In the genomic region with DNA sequence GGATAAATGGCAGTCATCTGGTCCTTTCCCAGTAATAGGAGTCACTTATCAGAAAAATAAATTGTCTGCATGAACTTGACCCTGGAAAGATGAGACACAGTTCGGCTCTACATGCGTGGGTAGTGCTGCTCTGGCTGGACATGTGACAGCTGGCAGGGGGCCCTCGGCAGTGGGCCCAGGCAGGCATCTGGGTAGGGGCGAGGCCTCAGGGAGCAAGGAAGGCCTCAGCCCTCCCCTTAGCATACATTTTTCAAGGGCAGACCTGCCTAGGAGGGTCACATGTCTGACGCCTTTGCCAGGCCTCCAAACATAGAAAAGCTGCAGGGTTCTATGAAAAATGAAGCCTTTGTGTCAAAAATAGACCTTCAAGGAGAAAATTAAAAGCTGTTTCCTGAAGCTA, we compare ENCODE assay signal across 11 cellular contexts. TPM values are rescaled to one million over a fixed set of nuclear protein-coding genes. Genes with fewer than 3 reads are reported as not detected.
DNase-seq lines count a peak whose midpoint lies in the region; ATAC-seq, FAIRE-seq and TF ChIP-seq lines count a peak whose summit lies in the region.
"Had no signal": no experiment of that assay in that cellular context is flagged by ENCODE, and none has a peak within 500 bp of the region (broad histone marks: within the 10 kb centered on the region; RNA-seq: fewer than 3 reads in every experiment).

No MANE protein-coding gene starts in this region.

- no peak for TF ChIP-seq CTCF in HepG2 (CRISPR knock-in tag; IDR thresholded peaks at IDR 0.05)
- no peak for TF ChIP-seq CTCF in testis (IDR thresholded peaks at IDR 0.05)
- TF ChIP-seq CTCF in endodermal cell (conservative IDR thresholded peaks at IDR 0.05), result no peak

- in situ Hi-C loops in HepG2 (cut with HindIII; ENCODE audit: extremely low pct_ligation_motif_present, low pct_unique_long_range_greater_than_20kb), result no loop called here

- peaks cover 5% of the 10 kb centered on the region for H3K4me1 Mint-ChIP-seq in endodermal cell
- H3K4me1 Mint-ChIP-seq in activated naive CD4-positive, alpha-beta T cell treated with anti-CD3 and anti-CD28 coated beads for 36 hours (ENCODE audit: low read depth), result no peaks in the 10 kb centered on the region
- H3K4me1 Mint-ChIP-seq: natural killer cell had no signal

- H3K36me3 ChIP-seq in HepG2 (replicated peaks in 1 of 2; ENCODE audit: control insufficient read depth in 1 of 2, insufficient read depth in 2 of 2, low read length in 2 of 2) (no peaks in the 10 kb centered on the region), testis (ENCODE audit: low read depth, missing control alignments) (no peaks in the 10 kb centered on the region), endodermal cell (ENCODE audit: control insufficient read depth, insufficient read depth, low read length) (no peaks in the 10 kb centered on the region)

- POLR2A ChIA-PET in HepG2 (lab: Yijun Ruan, JAX), result interaction anchor here (1.5 to 2.1 kb wide), 2 partner anchors 16 to 52 kb away, joined by 3 to 5 read pairs; no protein-coding TSS in a partner anchor

- TF ChIP-seq EP300 in HepG2 (IDR thresholded peaks at IDR 0.05; ENCODE audit: low read depth in 2 of 2, low read length in 2 of 2) (no peak), HepG2 (CRISPR knock-in tag; IDR thresholded peaks at IDR 0.05; ENCODE audit: borderline replicate concordance) (no peak)

- H3K9me3 ChIP-seq in HepG2 (ENCODE audit: low read length) (no peaks in the 10 kb centered on the region), testis (no peaks in the 10 kb centered on the region), endodermal cell (ENCODE audit: control insufficient read depth, low read length) (no peaks in the 10 kb centered on the region)

- H3K4me3 Mint-ChIP-seq in endodermal cell, result no peak overlapping the region
- H3K4me3 Mint-ChIP-seq in activated naive CD4-positive, alpha-beta T cell treated with anti-CD3 and anti-CD28 coated beads for 36 hours, result no peak overlapping the region
- H3K4me3 Mint-ChIP-seq: natural killer cell had no signal

- H3K4me1 ChIP-seq in HepG2 (ENCODE audit: insufficient read depth, low read length) (peaks cover 45% of the 10 kb centered on the region), testis (peaks cover 18% of the 10 kb centered on the region), endodermal cell (ENCODE audit: control insufficient read depth, insufficient read depth, low read length) (no peaks in the 10 kb centered on the region)

- WGBS in HepG2 (ENCODE audit: low lambda C conversion rate), result 2% methylated on average over 5 of the region's 5 CpGs
- 17 to 21% methylated on average over 4 to 5 of the region's 5 CpGs for WGBS in testis, 2 donors
- WGBS in endodermal cell (ENCODE audit: insufficient coverage in 1 of 2, insufficient read length in 1 of 2), 2 experiments, result 85 to 94% methylated on average over 2 to 5 of the region's 5 CpGs

- DNase-seq in NCI-H2029 (lab: John Stamatoyannopoulos, UW) (peak; percentile 81), cerebellar cortex (ENCODE audit: low spot score) (peak; percentile 59), HepG2 (ENCODE audit: low spot score) (no peak), testis (peak; percentile 90), endodermal cell (no peak)
- no peak for DNase-seq in activated CD4-positive, alpha-beta T cell treated with anti-CD3 and anti-CD28 coated beads, Interleukin-2, amount 50 U/mL, for 1 hour
- DNase-seq in activated naive CD4-positive, alpha-beta T cell treated with anti-CD3 and anti-CD28 coated beads for 36 hours, result no peak
- DNase-seq: natural killer cell had no signal

- H4K20me1 ChIP-seq in HepG2 (ENCODE audit: insufficient read depth, low read length), result no peaks in the 10 kb centered on the region

- intact Hi-C loops in HepG2 (cut with micrococcal nuclease; ENCODE audit: unreplicated experiment), result loop anchor here (5.0 kb wide), 1 partner anchor 33 kb away; no protein-coding TSS in a partner anchor
- intact Hi-C loops in testis (cut with DNase I; ENCODE audit: low total_unique reads), result no loop called here
- intact Hi-C loops in activated naive CD4-positive, alpha-beta T cell treated with anti-CD3 and anti-CD28 coated beads for 36 hours (cut with micrococcal nuclease), result no loop called here

- H3K27ac Mint-ChIP-seq in endodermal cell, result no peak overlapping the region
- no peak overlapping the region for H3K27ac Mint-ChIP-seq in activated naive CD4-positive, alpha-beta T cell treated with anti-CD3 and anti-CD28 coated beads for 36 hours
- H3K27ac Mint-ChIP-seq: natural killer cell had no signal

- peak overlapping the region in 2 of 3 experiments; percentile 21 to 22; a peak in 4 of 6 replicates for H3K4me3 ChIP-seq in HepG2 (replicated peaks in 1 of 3; ENCODE audit: insufficient read depth in 1 of 3, low read depth in 2 of 3, low read length in 3 of 3)
- no peak overlapping the region for H3K4me3 ChIP-seq in testis
- H3K4me3 ChIP-seq in endodermal cell (ENCODE audit: low read length), result no peak overlapping the region
- H3K4me3 ChIP-seq: SK-N-MC had no signal

- H3K4me2 ChIP-seq in HepG2 (ENCODE audit: low read depth, low read length), result peak overlapping the region; percentile 73

- H2AFZ ChIP-seq in HepG2 (ENCODE audit: low read length), result peak overlapping the region; percentile 97

- H3K27ac ChIP-seq in HepG2 (ENCODE audit: extremely low read length, insufficient read depth, low read length) (no peak overlapping the region), testis (peak overlapping the region; percentile 72 to 78), endodermal cell (ENCODE audit: low read depth, low read length) (no peak overlapping the region)
- H3K27ac ChIP-seq: SK-N-MC had no signal

- H3K9ac ChIP-seq in HepG2 (ENCODE audit: insufficient read depth, low read depth, low read length) (peak overlapping the region; percentile 42; the same call in 1 of the 2 replicates), endodermal cell (ENCODE audit: extremely low read depth, low read length, poor library complexity, severe bottlenecking) (no peak overlapping the region)

- CTCF ChIA-PET in HepG2 (lab: Yijun Ruan, JAX; ENCODE audit: low intra/inter-chr PET ratio, low total read pairs), result no interaction called here
- CTCF ChIA-PET in activated naive CD4-positive, alpha-beta T cell treated with anti-CD3 and anti-CD28 coated beads for 36 hours (lab: Charles Lee), result no interaction called here

- no peaks in the 10 kb centered on the region for H3K36me3 Mint-ChIP-seq in endodermal cell (ENCODE audit: low read depth)
- no peaks in the 10 kb centered on the region for H3K36me3 Mint-ChIP-seq in activated naive CD4-positive, alpha-beta T cell treated with anti-CD3 and anti-CD28 coated beads for 36 hours (ENCODE audit: low read depth)
- H3K36me3 Mint-ChIP-seq: natural killer cell had no signal

- ATAC-seq in HepG2, result peak; percentile 74
- ATAC-seq in GM18498 (IDR thresholded peaks at IDR 0.05; ENCODE audit: unreplicated experiment), result no peak
- ATAC-seq: natural killer cell had no signal

- no peak for TF ChIP-seq POLR2A in HepG2 (IDR thresholded peaks at IDR 0.05; ENCODE audit: insufficient read depth in 1 of 2, low read depth in 2 of 2, low read length in 2 of 2)
- no peak for TF ChIP-seq POLR2A in testis (IDR thresholded peaks at IDR 0.05)

- TF ChIP-seq RAD21 in HepG2 (CRISPR knock-in tag; IDR thresholded peaks at IDR 0.05), result no peak

- BruUV-seq in HepG2 (replicated peaks; lab: Mats Ljungman, UMichigan), result no TSS peak

- no peaks in the 10 kb centered on the region for H3K9me3 Mint-ChIP-seq in endodermal cell
- no peaks in the 10 kb centered on the region for H3K9me3 Mint-ChIP-seq in activated naive CD4-positive, alpha-beta T cell treated with anti-CD3 and anti-CD28 coated beads for 36 hours
- H3K9me3 Mint-ChIP-seq: natural killer cell had no signal

- no peaks in the 10 kb centered on the region; a peak in 1 of 5 replicates for H3K27me3 ChIP-seq in HepG2 (ENCODE audit: control insufficient read depth in 1 of 2, insufficient read depth in 2 of 2, low read length in 2 of 2)
- H3K27me3 ChIP-seq in testis, result no peaks in the 10 kb centered on the region
- no peaks in the 10 kb centered on the region for H3K27me3 ChIP-seq in endodermal cell (ENCODE audit: control insufficient read depth, insufficient read depth, low read length, poor library complexity, severe bottlenecking)

- no peaks in the 10 kb centered on the region for H3K79me2 ChIP-seq in HepG2 (ENCODE audit: insufficient read depth, low read length)

- no peak for FAIRE-seq in HepG2 (lab: Jason Lieb, UNC)
- FAIRE-seq: bronchial epithelial cell had no signal

- H3K27me3 Mint-ChIP-seq in endodermal cell (ENCODE audit: insufficient read depth), result no peaks in the 10 kb centered on the region
- no peaks in the 10 kb centered on the region for H3K27me3 Mint-ChIP-seq in activated naive CD4-positive, alpha-beta T cell treated with anti-CD3 and anti-CD28 coated beads for 36 hours (ENCODE audit: low read depth)

RNA-seq across cellular contexts. Expression of a gene that starts 12.8 kb away (rescaled TPM):
- 66.6 and 90.8 TPM in 2 replicates for total RNA-seq in HepG2 (2016; rRNA removed; fragmentation: Illumina TruSeq; extraction: Trizol)
- 20.3 and 22.0 TPM in 2 replicates for total RNA-seq in HepG2 (2016; cell fraction: cytosol; rRNA removed; fragmentation: Illumina TruSeq; extraction: Trizol; ENCODE audit: low read depth)
- total RNA-seq in HepG2 (2016; cell fraction: insoluble cytoplasmic fraction; rRNA removed; fragmentation: Illumina TruSeq; extraction: Trizol), result 66.5 and 79.2 TPM in 2 replicates
- total RNA-seq in HepG2 (2016; cell fraction: membrane; rRNA removed; fragmentation: Illumina TruSeq; extraction: Trizol), result 93.9 and 107 TPM in 2 replicates
- total RNA-seq in HepG2 (2016; cell fraction: nucleus; rRNA removed; fragmentation: Illumina TruSeq; extraction: Trizol), result 37.4 and 39.5 TPM in 2 replicates
- polyA plus RNA-seq in HepG2 (2011; rRNA removed), result 45.5 and 50.6 TPM in 2 replicates
- 39.2 and 46.8 TPM in 2 replicates for polyA plus RNA-seq in HepG2 (2011; cell fraction: cytosol; rRNA removed)
- polyA plus RNA-seq in HepG2 (2011; cell fraction: nucleus; rRNA removed), result 18.1 and 22.0 TPM in 2 replicates
- polyA plus RNA-seq in HepG2 (2012), result 76.7 and 76.9 TPM in 2 replicates
- polyA plus RNA-seq in HepG2 (2016; cell fraction: cytosol; fragmentation: Illumina TruSeq; extraction: Trizol; ENCODE audit: low read depth), result 23.8 and 24.6 TPM in 2 replicates
- 79.1 and 86.9 TPM in 2 replicates for polyA plus RNA-seq in HepG2 (2016; cell fraction: insoluble cytoplasmic fraction; fragmentation: Illumina TruSeq; extraction: Trizol; ENCODE audit: low read depth)
- 82.0 and 93.2 TPM in 2 replicates for polyA plus RNA-seq in HepG2 (2016; cell fraction: membrane; fragmentation: Illumina TruSeq; extraction: Trizol; ENCODE audit: low read depth)
- 42.3 and 46.6 TPM in 2 replicates for polyA plus RNA-seq in HepG2 (2016; cell fraction: nucleus; fragmentation: Illumina TruSeq; extraction: Trizol; ENCODE audit: insufficient read depth, low read depth)
- polyA minus RNA-seq in HepG2 (2011; rRNA and poly(A)+ RNA removed; ENCODE audit: low replicate concordance), result 122 and 124 TPM in 2 replicates
- polyA minus RNA-seq in HepG2 (2011; cell fraction: cytosol; rRNA and poly(A)+ RNA removed), result 45.1 and 48.4 TPM in 2 replicates
- polyA minus RNA-seq in HepG2 (2011; cell fraction: nucleus; rRNA and poly(A)+ RNA removed), result 27.2 and 30.5 TPM in 2 replicates
- total RNA-seq in testis, result 10 to 100 TPM; 82.4 to 91.2 TPM
- polyA plus RNA-seq in testis (ENCODE audit: insufficient read depth, low read depth, low replicate concordance), result 101 TPM
- total RNA-seq in endodermal cell, result 10 to 100 TPM; 73.0 to 90.5 TPM
- polyA plus RNA-seq in endodermal cell (2013, experiment 1 of 2), result 38.0 TPM
- polyA plus RNA-seq in endodermal cell (2013, experiment 2 of 2), result 36.6 TPM
- 10 to 100 TPM; 51.4 to 53.3 TPM for total RNA-seq in activated naive CD4-positive, alpha-beta T cell treated with anti-CD3 and anti-CD28 coated beads for 36 hours

RNA-seq across cellular contexts. Expression of a gene that starts 47.9 kb away (rescaled TPM):
- total RNA-seq in HepG2 (2016; rRNA removed; fragmentation: Illumina TruSeq; extraction: Trizol), result 291 and 370 TPM in 2 replicates
- 161 and 169 TPM in 2 replicates for total RNA-seq in HepG2 (2016; cell fraction: cytosol; rRNA removed; fragmentation: Illumina TruSeq; extraction: Trizol; ENCODE audit: low read depth)
- 295 and 368 TPM in 2 replicates for total RNA-seq in HepG2 (2016; cell fraction: insoluble cytoplasmic fraction; rRNA removed; fragmentation: Illumina TruSeq; extraction: Trizol)
- total RNA-seq in HepG2 (2016; cell fraction: membrane; rRNA removed; fragmentation: Illumina TruSeq; extraction: Trizol), result 135 and 139 TPM in 2 replicates
- 91.8 and 101 TPM in 2 replicates for total RNA-seq in HepG2 (2016; cell fraction: nucleus; rRNA removed; fragmentation: Illumina TruSeq; extraction: Trizol)
- 212 and 226 TPM in 2 replicates for polyA plus RNA-seq in HepG2 (2011; rRNA removed)
- 294 and 326 TPM in 2 replicates for polyA plus RNA-seq in HepG2 (2011; cell fraction: cytosol; rRNA removed)
- polyA plus RNA-seq in HepG2 (2011; cell fraction: nucleus; rRNA removed), result 83.3 and 97.3 TPM in 2 replicates
- 181 and 228 TPM in 2 replicates for polyA plus RNA-seq in HepG2 (2012)
- polyA plus RNA-seq in HepG2 (2016; cell fraction: cytosol; fragmentation: Illumina TruSeq; extraction: Trizol; ENCODE audit: low read depth), result 220 TPM in 2 replicates
- 479 and 482 TPM in 2 replicates for polyA plus RNA-seq in HepG2 (2016; cell fraction: insoluble cytoplasmic fraction; fragmentation: Illumina TruSeq; extraction: Trizol; ENCODE audit: low read depth)
- polyA plus RNA-seq in HepG2 (2016; cell fraction: membrane; fragmentation: Illumina TruSeq; extraction: Trizol; ENCODE audit: low read depth), result 152 TPM in 2 replicates
- polyA plus RNA-seq in HepG2 (2016; cell fraction: nucleus; fragmentation: Illumina TruSeq; extraction: Trizol; ENCODE audit: insufficient read depth, low read depth), result 204 and 206 TPM in 2 replicates
- polyA minus RNA-seq in HepG2 (2011; rRNA and poly(A)+ RNA removed; ENCODE audit: low replicate concordance), result 113 and 123 TPM in 2 replicates
- 55.6 and 55.7 TPM in 2 replicates for polyA minus RNA-seq in HepG2 (2011; cell fraction: cytosol; rRNA and poly(A)+ RNA removed)
- polyA minus RNA-seq in HepG2 (2011; cell fraction: nucleus; rRNA and poly(A)+ RNA removed), result 29.7 and 31.5 TPM in 2 replicates
- 100 to 1,000 TPM; 130 to 131 TPM for total RNA-seq in testis
- polyA plus RNA-seq in testis (ENCODE audit: insufficient read depth, low read depth, low replicate concordance), result 300 TPM
- 100 to 1,000 TPM; 150 to 159 TPM for total RNA-seq in endodermal cell
- polyA plus RNA-seq in endodermal cell (2013, experiment 1 of 2), result 237 TPM
- polyA plus RNA-seq in endodermal cell (2013, experiment 2 of 2), result 240 TPM
- 100 to 1,000 TPM; 168 to 179 TPM for total RNA-seq in activated naive CD4-positive, alpha-beta T cell treated with anti-CD3 and anti-CD28 coated beads for 36 hours

Comparison
In these comparisons a context has a peak if more than half of its experiments do, and no peak if none do; other contexts are left out.
1. DNase-seq: peak in NCI-H2029 (single experiment), cerebellar cortex (single experiment) and testis (single experiment); none in HepG2 (single experiment), activated CD4-positive, alpha-beta T cell treated with anti-CD3 and anti-CD28 coated beads, Interleukin-2, amount 50 U/mL, for 1 hour (single experiment), endodermal cell (single experiment) and activated naive CD4-positive, alpha-beta T cell treated with anti-CD3 and anti-CD28 coated beads for 36 hours (single experiment).
2. H3K27ac ChIP-seq: peak in testis (2 of 2); none in HepG2 (single experiment) and endodermal cell (single experiment).
3. H3K4me3 ChIP-seq: peak in HepG2 (2 of 3); none in testis (0 of 2) and endodermal cell (single experiment).